Comparison of ENCODE assay signal across 9 cellular contexts in the genomic region with DNA sequence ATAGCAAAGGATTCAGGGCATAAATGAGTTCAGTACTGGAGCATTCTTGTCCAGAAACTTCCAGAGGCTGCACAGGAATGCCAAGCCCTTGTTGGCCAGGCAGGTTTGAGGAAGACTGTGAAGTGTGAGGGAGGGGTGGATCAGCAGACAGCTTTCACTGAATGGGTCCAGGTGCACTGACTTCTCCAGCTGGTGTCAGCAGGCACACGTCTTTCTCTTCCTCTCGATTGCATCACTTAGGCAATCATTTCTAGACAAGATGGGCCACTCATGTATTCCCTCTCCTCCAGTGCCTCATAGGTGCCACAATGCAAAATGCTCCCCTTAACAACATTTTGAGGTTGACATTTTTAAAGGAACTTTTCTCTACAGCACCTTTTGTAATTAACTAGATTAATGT. TPM values are rescaled to one million over a fixed set of nuclear protein-coding genes. Genes with fewer than 3 reads are reported as not detected.
DNase-seq lines count a peak whose midpoint lies in the region; ATAC-seq, FAIRE-seq and TF ChIP-seq lines count a peak whose summit lies in the region.
"Had no signal": no experiment of that assay in that cellular context is flagged by ENCODE, and none has a peak within 500 bp of the region (broad histone marks: within the 10 kb centered on the region; RNA-seq: fewer than 3 reads in every experiment).

No MANE protein-coding gene starts in this region.

- H3K27me3 ChIP-seq in HepG2 (ENCODE audit: control insufficient read depth in 1 of 2, insufficient read depth in 2 of 2, low read length in 2 of 2) (no peaks in the 10 kb centered on the region), thyroid gland (no peaks in the 10 kb centered on the region)

- ATAC-seq in GM18909 (IDR thresholded peaks at IDR 0.05; ENCODE audit: poor library complexity, unreplicated experiment): peak; percentile 90
- ATAC-seq in HG02973 (IDR thresholded peaks at IDR 0.05; ENCODE audit: unreplicated experiment): peak; percentile 72
- peak; percentile 93 for ATAC-seq in HepG2
- no peak for ATAC-seq in GM18505 (IDR thresholded peaks at IDR 0.05; ENCODE audit: unreplicated experiment)

- H3K9me3 ChIP-seq in HepG2 (ENCODE audit: low read length) (no peaks in the 10 kb centered on the region), thyroid gland (no peaks in the 10 kb centered on the region)

- in situ Hi-C loops in HepG2 (cut with HindIII; ENCODE audit: extremely low pct_ligation_motif_present, low pct_unique_long_range_greater_than_20kb): no loop called here

- TF ChIP-seq CTCF in HepG2 (CRISPR knock-in tag; IDR thresholded peaks at IDR 0.05): peak; percentile 72
- TF ChIP-seq CTCF in thyroid gland (IDR thresholded peaks at IDR 0.05): no peak

- FAIRE-seq in HepG2 (lab: Jason Lieb, UNC): peak; percentile 18
- FAIRE-seq: RCC 7860 had no signal

- 0% methylated on average over 2 of the region's 2 CpGs for WGBS in HepG2 (ENCODE audit: low lambda C conversion rate)
- 36 to 38% methylated on average over 2 of the region's 2 CpGs for WGBS in thyroid gland, 2 donors

- H4K20me1 ChIP-seq in HepG2 (ENCODE audit: insufficient read depth, low read length): no peaks in the 10 kb centered on the region

- TF ChIP-seq POLR2A in HepG2 (IDR thresholded peaks at IDR 0.05; ENCODE audit: insufficient read depth in 1 of 2, low read depth in 2 of 2, low read length in 2 of 2): no peak
- TF ChIP-seq POLR2A in GM18505 (IDR thresholded peaks at IDR 0.05; ENCODE audit: borderline replicate concordance, extremely low read depth, insufficient read depth, insufficient read length): no peak
- no peak for TF ChIP-seq POLR2A in thyroid gland (IDR thresholded peaks at IDR 0.05)

- H3K79me2 ChIP-seq in HepG2 (ENCODE audit: insufficient read depth, low read length): no peaks in the 10 kb centered on the region

- no peak overlapping the region for H3K4me2 ChIP-seq in HepG2 (ENCODE audit: low read depth, low read length)

- POLR2A ChIA-PET in HepG2 (lab: Yijun Ruan, JAX): no interaction called here

- TF ChIP-seq RAD21 in HepG2 (CRISPR knock-in tag; IDR thresholded peaks at IDR 0.05): no peak

- no peak overlapping the region for H3K9ac ChIP-seq in HepG2 (ENCODE audit: insufficient read depth, low read depth, low read length)

- intact Hi-C loops in HepG2 (cut with micrococcal nuclease; ENCODE audit: unreplicated experiment) (no loop called here), thyroid gland (cut with DNase I) (no loop called here)

- H3K4me3 ChIP-seq in HepG2 (replicated peaks in 1 of 3; ENCODE audit: insufficient read depth in 1 of 3, low read depth in 2 of 3, low read length in 3 of 3) (no peak overlapping the region), thyroid gland (replicated peaks in 1 of 3) (no peak overlapping the region)

- no peak overlapping the region for H2AFZ ChIP-seq in HepG2 (ENCODE audit: low read length)

- peak; percentile 55 for DNase-seq in NCI-H748 (lab: John Stamatoyannopoulos, UW; ENCODE audit: unreplicated experiment)
- peak; percentile 19 for DNase-seq in HepG2 (ENCODE audit: low spot score)
- no peak for DNase-seq in NCI-H1694 treated with DMSO at 0.1 percent for 48 hours (lab: John Stamatoyannopoulos, UW)
- DNase-seq in stimulated activated CD8-positive, alpha-beta memory T cell treated with anti-CD3 and anti-CD28 coated beads, Interleukin-4, amount 100 ng/mL, for 48 hours: no peak
- no peak for DNase-seq in thyroid gland

- TF ChIP-seq EP300 in HepG2 (IDR thresholded peaks at IDR 0.05; ENCODE audit: low read depth in 2 of 2, low read length in 2 of 2) (no peak), HepG2 (CRISPR knock-in tag; IDR thresholded peaks at IDR 0.05; ENCODE audit: borderline replicate concordance) (no peak)

- H3K27ac ChIP-seq in HepG2 (ENCODE audit: extremely low read length, insufficient read depth, low read length) (no peak overlapping the region), thyroid gland (no peak overlapping the region)

- no TSS peak for BruUV-seq in HepG2 (replicated peaks; lab: Mats Ljungman, UMichigan)

- CTCF ChIA-PET in HepG2 (lab: Yijun Ruan, JAX; ENCODE audit: low intra/inter-chr PET ratio, low total read pairs): no interaction called here

- no peaks in the 10 kb centered on the region for H3K36me3 ChIP-seq in HepG2 (replicated peaks in 1 of 2; ENCODE audit: control insufficient read depth in 1 of 2, insufficient read depth in 2 of 2, low read length in 2 of 2)
- no peaks in the 10 kb centered on the region for H3K36me3 ChIP-seq in thyroid gland

- peaks cover 7% of the 10 kb centered on the region; the same call in 1 of the 2 replicates for H3K4me1 ChIP-seq in HepG2 (ENCODE audit: insufficient read depth, low read length)
- no peaks in the 10 kb centered on the region for H3K4me1 ChIP-seq in thyroid gland

TF ChIP-seq in HepG2, 621 proteins besides CTCF, POLR2A, EP300 and RAD21 (continues in another document):
- peak; percentile 91 for TF ChIP-seq CEBPB (IDR thresholded peaks at IDR 0.05; ENCODE audit: borderline replicate concordance, low read depth, low read length)
- no peak for TF ChIP-seq ZBTB8A (CRISPR knock-in tag; IDR thresholded peaks at IDR 0.05; ENCODE audit: borderline replicate concordance, low read depth)
- TF ChIP-seq ATF3 (CRISPR knock-in tag; IDR thresholded peaks at IDR 0.05): peak; percentile 77

RNA-seq across cellular contexts. Expression of gene PLEKHS1, which starts 15.6 kb away (rescaled TPM):
- total RNA-seq in HepG2 (2016; rRNA removed; fragmentation: Illumina TruSeq; extraction: Trizol) (not detected in 2 replicates), thyroid gland (not detected)
- total RNA-seq in HepG2 (2016; cell fraction: cytosol; rRNA removed; fragmentation: Illumina TruSeq; extraction: Trizol; ENCODE audit: low read depth): not detected in 2 replicates
- total RNA-seq in HepG2 (2016; cell fraction: insoluble cytoplasmic fraction; rRNA removed; fragmentation: Illumina TruSeq; extraction: Trizol): not detected in 2 replicates
- not detected in 2 replicates for total RNA-seq in HepG2 (2016; cell fraction: membrane; rRNA removed; fragmentation: Illumina TruSeq; extraction: Trizol)
- not detected in 2 replicates for total RNA-seq in HepG2 (2016; cell fraction: nucleus; rRNA removed; fragmentation: Illumina TruSeq; extraction: Trizol)
- not detected in 2 replicates for polyA plus RNA-seq in HepG2 (2011; rRNA removed)
- polyA plus RNA-seq in HepG2 (2011; cell fraction: cytosol; rRNA removed): not detected in 2 replicates
- polyA plus RNA-seq in HepG2 (2011; cell fraction: nucleus; rRNA removed): 0.06 TPM in 1 of 2 replicates, not detected in the other
- polyA plus RNA-seq in HepG2 (2012): 0.04 TPM in 1 of 2 replicates, not detected in the other
- not detected in 2 replicates for polyA plus RNA-seq in HepG2 (2016; cell fraction: cytosol; fragmentation: Illumina TruSeq; extraction: Trizol; ENCODE audit: low read depth)
- polyA plus RNA-seq in HepG2 (2016; cell fraction: insoluble cytoplasmic fraction; fragmentation: Illumina TruSeq; extraction: Trizol; ENCODE audit: low read depth): not detected in 2 replicates
- not detected in 2 replicates for polyA plus RNA-seq in HepG2 (2016; cell fraction: membrane; fragmentation: Illumina TruSeq; extraction: Trizol; ENCODE audit: low read depth)
- polyA plus RNA-seq in HepG2 (2016; cell fraction: nucleus; fragmentation: Illumina TruSeq; extraction: Trizol; ENCODE audit: insufficient read depth, low read depth): 0.13 and 0.29 TPM in 2 replicates
- polyA minus RNA-seq in HepG2 (2011; rRNA and poly(A)+ RNA removed; ENCODE audit: low replicate concordance): not detected in 2 replicates
- polyA minus RNA-seq in HepG2 (2011; cell fraction: cytosol; rRNA and poly(A)+ RNA removed): not detected in 2 replicates
- not detected in 2 replicates for polyA minus RNA-seq in HepG2 (2011; cell fraction: nucleus; rRNA and poly(A)+ RNA removed)

RNA-seq across cellular contexts. Expression of gene CASP7, which starts 56.2 kb away (rescaled TPM):
- total RNA-seq in HepG2 (2016; rRNA removed; fragmentation: Illumina TruSeq; extraction: Trizol): 39.3 and 64.6 TPM in 2 replicates
- total RNA-seq in HepG2 (2016; cell fraction: cytosol; rRNA removed; fragmentation: Illumina TruSeq; extraction: Trizol; ENCODE audit: low read depth): 4.5 and 5.7 TPM in 2 replicates
- 42.2 and 60.7 TPM in 2 replicates for total RNA-seq in HepG2 (2016; cell fraction: insoluble cytoplasmic fraction; rRNA removed; fragmentation: Illumina TruSeq; extraction: Trizol)
- total RNA-seq in HepG2 (2016; cell fraction: membrane; rRNA removed; fragmentation: Illumina TruSeq; extraction: Trizol): 17.0 and 19.0 TPM in 2 replicates
- total RNA-seq in HepG2 (2016; cell fraction: nucleus; rRNA removed; fragmentation: Illumina TruSeq; extraction: Trizol): 17.3 and 20.2 TPM in 2 replicates
- polyA plus RNA-seq in HepG2 (2011; rRNA removed): 11.9 and 12.2 TPM in 2 replicates
- 7.9 and 10.9 TPM in 2 replicates for polyA plus RNA-seq in HepG2 (2011; cell fraction: cytosol; rRNA removed)
- polyA plus RNA-seq in HepG2 (2011; cell fraction: nucleus; rRNA removed): 5.8 and 6.8 TPM in 2 replicates
- 12.5 and 15.5 TPM in 2 replicates for polyA plus RNA-seq in HepG2 (2012)
- polyA plus RNA-seq in HepG2 (2016; cell fraction: cytosol; fragmentation: Illumina TruSeq; extraction: Trizol; ENCODE audit: low read depth): 2.1 and 2.3 TPM in 2 replicates
- polyA plus RNA-seq in HepG2 (2016; cell fraction: insoluble cytoplasmic fraction; fragmentation: Illumina TruSeq; extraction: Trizol; ENCODE audit: low read depth): 53.0 and 56.5 TPM in 2 replicates
- 9.0 and 9.3 TPM in 2 replicates for polyA plus RNA-seq in HepG2 (2016; cell fraction: membrane; fragmentation: Illumina TruSeq; extraction: Trizol; ENCODE audit: low read depth)
- polyA plus RNA-seq in HepG2 (2016; cell fraction: nucleus; fragmentation: Illumina TruSeq; extraction: Trizol; ENCODE audit: insufficient read depth, low read depth): 25.8 and 29.0 TPM in 2 replicates
- polyA minus RNA-seq in HepG2 (2011; rRNA and poly(A)+ RNA removed; ENCODE audit: low replicate concordance): 5.1 and 13.5 TPM in 2 replicates
- polyA minus RNA-seq in HepG2 (2011; cell fraction: cytosol; rRNA and poly(A)+ RNA removed): 9.8 and 11.6 TPM in 2 replicates
- polyA minus RNA-seq in HepG2 (2011; cell fraction: nucleus; rRNA and poly(A)+ RNA removed): 10.3 and 10.8 TPM in 2 replicates
- 10 to 100 TPM; 11.6 to 17.2 (median 13.8) TPM for total RNA-seq in thyroid gland

Comparison
In these comparisons a context has a peak if more than half of its experiments do, and no peak if none do; other contexts are left out.
1. DNase-seq: peak in NCI-H748 (single experiment) and HepG2 (single experiment); none in NCI-H1694 treated with DMSO at 0.1 percent for 48 hours (single experiment), stimulated activated CD8-positive, alpha-beta memory T cell treated with anti-CD3 and anti-CD28 coated beads, Interleukin-4, amount 100 ng/mL, for 48 hours (single experiment) and thyroid gland (0 of 2).